16 cellular contexts compared by ENCODE assay signal in genomic region chr11:134755535-134755934, GRCh38.
DNase-seq lines count a peak whose midpoint lies in the region; ATAC-seq and TF ChIP-seq lines count a peak whose summit lies in the region.
"Had no signal": no experiment of that assay in that cellular context is flagged by ENCODE, and none has a peak within 500 bp of the region (broad histone marks: within the 10 kb centered on the region; RNA-seq: fewer than 3 reads in every experiment).

No MANE protein-coding gene starts in this region.

- no peak overlapping the region for H3K27ac ChIP-seq in vagina
- H3K27ac ChIP-seq: 22Rv1, A549, C4-2B had no signal

- no peaks in the 10 kb centered on the region for H3K4me1 Mint-ChIP-seq in activated CD8-positive, alpha-beta T cell treated with anti-CD3 and anti-CD28 coated beads, Interleukin-2, amount 10 ng/mL, durations not matched to agents 7 days and 5 days (ENCODE audit: low read depth)
- H3K4me1 Mint-ChIP-seq in activated CD8-positive, alpha-beta T cell treated with anti-CD3 and anti-CD28 coated beads for 36 hours (ENCODE audit: low read depth) = no peaks in the 10 kb centered on the region

- no peak overlapping the region for H3K4me3 ChIP-seq in vagina
- H3K4me3 ChIP-seq: A549 had no signal

- no peak for ATAC-seq in activated CD8-positive, alpha-beta T cell treated with anti-CD3 and anti-CD28 coated beads, Interleukin-2, amount 10 ng/mL, durations not matched to agents 7 days and 5 days
- ATAC-seq in activated CD8-positive, alpha-beta T cell treated with anti-CD3 and anti-CD28 coated beads for 36 hours = no peak
- ATAC-seq in left lobe of liver (no peak), GM21526 (IDR thresholded peaks at IDR 0.05; ENCODE audit: low FRiP score, unreplicated experiment) (no peak)
- ATAC-seq: A549, HepG2 had no signal

- no peaks in the 10 kb centered on the region for H3K36me3 ChIP-seq in vagina

- intact Hi-C loops in activated CD8-positive, alpha-beta T cell treated with anti-CD3 and anti-CD28 coated beads for 36 hours (cut with micrococcal nuclease) = no loop called here
- intact Hi-C loops in vagina (cut with DNase I) = no loop called here

- no peak overlapping the region for H3K4me3 Mint-ChIP-seq in activated CD8-positive, alpha-beta T cell treated with anti-CD3 and anti-CD28 coated beads, Interleukin-2, amount 10 ng/mL, durations not matched to agents 7 days and 5 days
- H3K4me3 Mint-ChIP-seq in activated CD8-positive, alpha-beta T cell treated with anti-CD3 and anti-CD28 coated beads for 36 hours = no peak overlapping the region
- H3K4me3 Mint-ChIP-seq: CD4-positive, alpha-beta T cell; H9 had no signal

- H3K27ac Mint-ChIP-seq in activated CD8-positive, alpha-beta T cell treated with anti-CD3 and anti-CD28 coated beads, Interleukin-2, amount 10 ng/mL, durations not matched to agents 7 days and 5 days = no peak overlapping the region
- H3K27ac Mint-ChIP-seq in activated CD8-positive, alpha-beta T cell treated with anti-CD3 and anti-CD28 coated beads for 36 hours = no peak overlapping the region
- H3K27ac Mint-ChIP-seq: CD4-positive, alpha-beta T cell; H9 had no signal

- CTCF ChIA-PET in activated CD8-positive, alpha-beta T cell treated with anti-CD3 and anti-CD28 coated beads, Interleukin-2, amount 10 ng/mL, durations not matched to agents 7 days and 5 days (lab: Charles Lee) = no interaction called here
- CTCF ChIA-PET in activated CD8-positive, alpha-beta T cell treated with anti-CD3 and anti-CD28 coated beads for 36 hours (lab: Charles Lee) = no interaction called here

- H3K9me3 Mint-ChIP-seq in activated CD8-positive, alpha-beta T cell treated with anti-CD3 and anti-CD28 coated beads, Interleukin-2, amount 10 ng/mL, durations not matched to agents 7 days and 5 days (ENCODE audit: insufficient read depth) = no peaks in the 10 kb centered on the region
- no peaks in the 10 kb centered on the region for H3K9me3 Mint-ChIP-seq in activated CD8-positive, alpha-beta T cell treated with anti-CD3 and anti-CD28 coated beads for 36 hours
- H3K9me3 Mint-ChIP-seq: CD4-positive, alpha-beta T cell had no signal

- no peaks in the 10 kb centered on the region for H3K27me3 Mint-ChIP-seq in activated CD8-positive, alpha-beta T cell treated with anti-CD3 and anti-CD28 coated beads, Interleukin-2, amount 10 ng/mL, durations not matched to agents 7 days and 5 days (ENCODE audit: low read depth)
- H3K27me3 Mint-ChIP-seq in activated CD8-positive, alpha-beta T cell treated with anti-CD3 and anti-CD28 coated beads for 36 hours = no peaks in the 10 kb centered on the region

- no peaks in the 10 kb centered on the region for H3K36me3 Mint-ChIP-seq in activated CD8-positive, alpha-beta T cell treated with anti-CD3 and anti-CD28 coated beads, Interleukin-2, amount 10 ng/mL, durations not matched to agents 7 days and 5 days (ENCODE audit: low read depth)
- no peaks in the 10 kb centered on the region for H3K36me3 Mint-ChIP-seq in activated CD8-positive, alpha-beta T cell treated with anti-CD3 and anti-CD28 coated beads for 36 hours (ENCODE audit: low read depth)

- TF ChIP-seq POLR2A in vagina (IDR thresholded peaks at IDR 0.05) = no peak

- peak; percentile 14 for DNase-seq in activated CD8-positive, alpha-beta T cell treated with anti-CD3 and anti-CD28 coated beads, Interleukin-2, amount 10 ng/mL, durations not matched to agents 7 days and 5 days
- DNase-seq in activated CD8-positive, alpha-beta T cell treated with anti-CD3 and anti-CD28 coated beads for 36 hours = no peak
- peak; percentile 14 for DNase-seq in ecto neural progenitor cell (ENCODE audit: low spot score)
- peak; percentile 30 for DNase-seq in left lobe of liver (ENCODE audit: low spot score)
- peak; percentile 61 to 64 for DNase-seq in vagina (ENCODE audit: extremely low spot score in 2 of 2)
- no peak for DNase-seq in medulla oblongata (ENCODE audit: extremely low spot score)
- no peak for DNase-seq in putamen (ENCODE audit: low spot score)
- DNase-seq: AML-193; Caco-2; CD4-positive, alpha-beta T cell; H9 had no signal

- no peaks in the 10 kb centered on the region for H3K4me1 ChIP-seq in vagina
- H3K4me1 ChIP-seq: A549 had no signal

- no peak for TF ChIP-seq CTCF in activated CD8-positive, alpha-beta T cell treated with anti-CD3 and anti-CD28 coated beads for 36 hours (IDR thresholded peaks at IDR 0.05)
- TF ChIP-seq CTCF in vagina (IDR thresholded peaks at IDR 0.05) = no peak

- H3K27me3 ChIP-seq in vagina = no peaks in the 10 kb centered on the region

- H3K9me3 ChIP-seq in vagina = no peaks in the 10 kb centered on the region
- H3K9me3 ChIP-seq: A549, Caco-2 had no signal

- POLR2A ChIA-PET in activated CD8-positive, alpha-beta T cell treated with anti-CD3 and anti-CD28 coated beads, Interleukin-2, amount 10 ng/mL, durations not matched to agents 7 days and 5 days (lab: Charles Lee) = no interaction called here
- POLR2A ChIA-PET in activated CD8-positive, alpha-beta T cell treated with anti-CD3 and anti-CD28 coated beads for 36 hours (lab: Charles Lee) = no interaction called here

Comparison
In these comparisons a context has a peak if more than half of its experiments do, and no peak if none do; other contexts are left out.
1. DNase-seq: peak in activated CD8-positive, alpha-beta T cell treated with anti-CD3 and anti-CD28 coated beads, Interleukin-2, amount 10 ng/mL, durations not matched to agents 7 days and 5 days (single experiment), ecto neural progenitor cell (single experiment), left lobe of liver (single experiment) and vagina (2 of 2); none in activated CD8-positive, alpha-beta T cell treated with anti-CD3 and anti-CD28 coated beads for 36 hours (single experiment), medulla oblongata (single experiment) and putamen (single experiment).